8 cellular contexts compared by ENCODE assay signal in genomic region chr2:229852565-229852964, GRCh38.
DNase-seq lines count a peak whose midpoint lies in the region; ATAC-seq lines count a peak whose summit lies in the region.

No MANE protein-coding gene starts in this region.

- peak overlapping the region; percentile 66 for H3K27ac Mint-ChIP-seq in activated CD4-positive, alpha-beta memory T cell treated with anti-CD3 and anti-CD28 coated beads, Interleukin-2, amount 10 ng/mL, durations not matched to agents 7 days and 5 days

- H3K4me3 Mint-ChIP-seq in activated CD4-positive, alpha-beta memory T cell treated with anti-CD3 and anti-CD28 coated beads, Interleukin-2, amount 10 ng/mL, durations not matched to agents 7 days and 5 days = no peak overlapping the region

- CTCF ChIA-PET in activated CD4-positive, alpha-beta memory T cell treated with anti-CD3 and anti-CD28 coated beads, Interleukin-2, amount 10 ng/mL, durations not matched to agents 7 days and 5 days (lab: Charles Lee) = interaction anchor here (1.1 to 1.3 kb wide), 4 partner anchors 13 to 55 kb away, joined by 4 to 6 read pairs (median 6); no protein-coding TSS in a partner anchor

- peaks cover 47% of the 10 kb centered on the region for H3K4me1 Mint-ChIP-seq in activated CD4-positive, alpha-beta memory T cell treated with anti-CD3 and anti-CD28 coated beads, Interleukin-2, amount 10 ng/mL, durations not matched to agents 7 days and 5 days

- DNase-seq in activated CD4-positive, alpha-beta memory T cell treated with anti-CD3 and anti-CD28 coated beads, Interleukin-2, amount 10 ng/mL, durations not matched to agents 7 days and 5 days = peak; percentile 61
- peak; percentile 27 for DNase-seq in fibroblast of peridontal ligament (ENCODE audit: extremely low read depth)
- peak; percentile 2 for DNase-seq in stimulated activated CD8-positive, alpha-beta memory T cell treated with anti-CD3 and anti-CD28 coated beads, Interleukin-12 subunit alpha, Interleukin-12 subunit beta, amount 100 ng/mL, for 24 hours (ENCODE audit: extremely low read depth)
- no peak for DNase-seq in C1 segment of cervical spinal cord (lab: John Stamatoyannopoulos, UW)
- DNase-seq in NCI-H2081 (lab: John Stamatoyannopoulos, UW) = no peak
- DNase-seq in NCI-H1092 treated with DMSO at 0.1 percent for 48 hours (lab: John Stamatoyannopoulos, UW) = no peak

- no peaks in the 10 kb centered on the region for H3K27me3 Mint-ChIP-seq in activated CD4-positive, alpha-beta memory T cell treated with anti-CD3 and anti-CD28 coated beads, Interleukin-2, amount 10 ng/mL, durations not matched to agents 7 days and 5 days

- H3K36me3 Mint-ChIP-seq in activated CD4-positive, alpha-beta memory T cell treated with anti-CD3 and anti-CD28 coated beads, Interleukin-2, amount 10 ng/mL, durations not matched to agents 7 days and 5 days (ENCODE audit: low read depth) = peaks cover 47% of the 10 kb centered on the region

- no peaks in the 10 kb centered on the region for H3K9me3 Mint-ChIP-seq in activated CD4-positive, alpha-beta memory T cell treated with anti-CD3 and anti-CD28 coated beads, Interleukin-2, amount 10 ng/mL, durations not matched to agents 7 days and 5 days

- ATAC-seq in GM18870 (IDR thresholded peaks at IDR 0.05; ENCODE audit: unreplicated experiment) = peak; percentile 74
- peak; percentile 53 for ATAC-seq in HG03280 (IDR thresholded peaks at IDR 0.05; ENCODE audit: unreplicated experiment)

- POLR2A ChIA-PET in activated CD4-positive, alpha-beta memory T cell treated with anti-CD3 and anti-CD28 coated beads, Interleukin-2, amount 10 ng/mL, durations not matched to agents 7 days and 5 days (lab: Charles Lee) = interaction anchor here (0.6 to 1.9 kb wide), 9 partner anchors 10 to 70 kb away, joined by 3 to 7 read pairs (median 5); partner anchors contain the start of genes FBXO36 and TRIP12

Comparison
In these comparisons a context has a peak if more than half of its experiments do, and no peak if none do; other contexts are left out.
1. DNase-seq: peak in activated CD4-positive, alpha-beta memory T cell treated with anti-CD3 and anti-CD28 coated beads, Interleukin-2, amount 10 ng/mL, durations not matched to agents 7 days and 5 days (single experiment), fibroblast of peridontal ligament (single experiment) and stimulated activated CD8-positive, alpha-beta memory T cell treated with anti-CD3 and anti-CD28 coated beads, Interleukin-12 subunit alpha, Interleukin-12 subunit beta, amount 100 ng/mL, for 24 hours (single experiment); none in C1 segment of cervical spinal cord (0 of 14), NCI-H2081 (0 of 2) and NCI-H1092 treated with DMSO at 0.1 percent for 48 hours (single experiment).